11 cellular contexts compared by ENCODE assay signal in the genomic region with DNA sequence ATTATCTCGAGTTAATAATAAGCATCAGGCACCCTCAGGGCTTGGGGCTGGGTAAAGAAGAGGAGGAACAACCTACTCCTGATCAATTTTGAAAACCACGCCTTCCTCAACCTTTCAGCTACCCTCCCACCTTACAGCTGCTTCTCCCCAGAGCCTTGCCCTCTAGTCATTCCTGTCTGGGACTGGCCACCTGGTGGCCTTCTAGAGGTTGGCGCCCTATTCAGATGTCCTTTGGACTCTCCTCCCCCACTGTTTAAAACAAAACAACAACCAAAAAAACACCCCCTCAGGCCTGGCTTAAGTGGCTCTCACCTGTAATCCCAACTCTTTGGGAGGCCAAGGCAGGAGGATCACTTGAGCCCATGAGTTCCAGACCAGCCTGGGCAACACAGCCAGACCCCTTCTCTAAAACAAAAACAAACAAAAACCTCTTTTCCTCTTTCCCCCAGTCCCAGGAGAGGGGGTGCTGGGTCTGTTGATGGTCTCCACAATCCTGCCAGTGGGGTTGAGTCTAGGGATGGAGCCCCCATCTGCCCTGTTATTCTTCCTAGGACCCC.
DNase-seq lines count a peak whose midpoint lies in the region; ATAC-seq, FAIRE-seq and TF ChIP-seq lines count a peak whose summit lies in the region.
"Had no signal": no experiment of that assay in that cellular context is flagged by ENCODE, and none has a peak within 500 bp of the region (broad histone marks: within the 10 kb centered on the region; RNA-seq: fewer than 3 reads in every experiment).

No MANE protein-coding gene starts in this region.

- H3K9ac ChIP-seq in astrocyte (ENCODE audit: low read length), result no peak overlapping the region

- H3K9me3 Mint-ChIP-seq in astrocyte (ENCODE audit: unreplicated experiment), result no peaks in the 10 kb centered on the region
- no peaks in the 10 kb centered on the region for H3K9me3 Mint-ChIP-seq in nephron progenitor cell

- H3K27ac Mint-ChIP-seq in astrocyte (ENCODE audit: unreplicated experiment) (no peak overlapping the region), nephron progenitor cell (no peak overlapping the region)

- H3K27me3 Mint-ChIP-seq in astrocyte (ENCODE audit: low read depth, unreplicated experiment) (peaks cover 8% of the 10 kb centered on the region), nephron progenitor cell (ENCODE audit: low read depth, poor library complexity) (peaks cover 4% of the 10 kb centered on the region)

- ATAC-seq in HG03135 (IDR thresholded peaks at IDR 0.05; ENCODE audit: unreplicated experiment), result peak; percentile 67
- no peak for ATAC-seq in GM21576 (IDR thresholded peaks at IDR 0.05; ENCODE audit: unreplicated experiment)
- no peak for ATAC-seq in HG03520 (IDR thresholded peaks at IDR 0.05; ENCODE audit: unreplicated experiment)
- ATAC-seq in HG03432 (IDR thresholded peaks at IDR 0.05; ENCODE audit: unreplicated experiment), result no peak

- H3K4me3 Mint-ChIP-seq in astrocyte (ENCODE audit: unreplicated experiment) (no peak overlapping the region), nephron progenitor cell (no peak overlapping the region)

- H3K27ac ChIP-seq in astrocyte (ENCODE audit: low read depth, low read length), result no peak overlapping the region

- no peaks in the 10 kb centered on the region for H3K9me3 ChIP-seq in astrocyte (ENCODE audit: insufficient read depth, low read depth, low read length)

- TF ChIP-seq CTCF in astrocyte (IDR thresholded peaks at IDR 0.05; ENCODE audit: insufficient read depth, low read depth, low read length) (peak; percentile 31), nephron progenitor cell (IDR thresholded peaks at IDR 0.05) (peak; percentile 25)

- no peak overlapping the region for H2AFZ ChIP-seq in astrocyte (ENCODE audit: low read depth, low read length)

- H3K36me3 Mint-ChIP-seq in astrocyte (ENCODE audit: low read depth, unreplicated experiment), result peaks cover 3% of the 10 kb centered on the region
- no peaks in the 10 kb centered on the region for H3K36me3 Mint-ChIP-seq in nephron progenitor cell (ENCODE audit: low read depth)

- H3K4me2 ChIP-seq in astrocyte (ENCODE audit: low read length), result no peak overlapping the region

- H3K4me3 ChIP-seq in astrocyte (ENCODE audit: insufficient read depth, low read depth, low read length), result no peak overlapping the region

- no peaks in the 10 kb centered on the region for H4K20me1 ChIP-seq in astrocyte (ENCODE audit: insufficient read depth, low read length)

- H3K4me1 Mint-ChIP-seq in astrocyte (ENCODE audit: low read depth, unreplicated experiment) (no peaks in the 10 kb centered on the region), nephron progenitor cell (peaks cover 9% of the 10 kb centered on the region)

- no peaks in the 10 kb centered on the region for H3K79me2 ChIP-seq in astrocyte (ENCODE audit: insufficient read depth, low read length)

- no peaks in the 10 kb centered on the region for H3K36me3 ChIP-seq in astrocyte (ENCODE audit: insufficient read depth, low read length)

- no peaks in the 10 kb centered on the region for H3K4me1 ChIP-seq in astrocyte (ENCODE audit: insufficient read depth, low read length)

- DNase-seq in DMS 273 (lab: John Stamatoyannopoulos, UW; ENCODE audit: unreplicated experiment) (peak; percentile 21), DMS 273 treated with DMSO at 0.1 percent for 48 hours (lab: John Stamatoyannopoulos, UW) (no peak), astrocyte (ENCODE audit: low read depth) (no peak), nephron progenitor cell (no peak)
- DNase-seq: 8988T; activated CD4-positive, CD25-positive, alpha-beta regulatory T cell had no signal

- no peak for FAIRE-seq in astrocyte (lab: Jason Lieb, UNC)
- FAIRE-seq: endometrium had no signal

- H3K27me3 ChIP-seq in astrocyte (ENCODE audit: insufficient read depth, low read length), result peaks cover 3% of the 10 kb centered on the region
